Comparison of ENCODE assay signal across 24 cellular contexts in the genomic region with DNA sequence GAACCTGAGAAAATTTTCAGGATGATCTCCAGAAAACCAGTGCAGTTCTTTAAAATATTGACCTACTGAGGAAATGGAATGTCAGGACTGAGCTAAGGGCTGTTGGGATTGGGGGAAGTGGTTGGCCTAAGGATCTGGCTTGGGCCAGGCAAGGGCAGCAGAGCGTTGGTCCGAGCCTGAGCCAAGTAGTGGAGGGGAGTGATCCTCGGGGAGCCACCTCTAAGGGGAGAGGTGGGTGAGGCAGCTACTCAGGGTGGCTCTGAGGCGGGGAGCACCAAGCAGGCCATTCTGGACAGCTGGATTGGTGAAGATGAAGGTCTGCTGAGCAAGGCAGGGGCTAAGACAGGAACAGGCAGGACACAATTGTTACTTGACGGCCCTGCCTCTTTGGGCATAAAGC. TPM values are rescaled to one million over a fixed set of nuclear protein-coding genes. Genes with fewer than 3 reads are reported as not detected.
A peak's percentile ranks its signal among the peaks of the same experiment; 100 is the strongest.
DNase-seq lines count a peak whose midpoint lies in the region; ATAC-seq, FAIRE-seq and TF ChIP-seq lines count a peak whose summit lies in the region.
"Had no signal": no experiment of that assay in that cellular context is flagged by ENCODE, and none has a peak within 500 bp of the region (broad histone marks: within the 10 kb centered on the region; RNA-seq: fewer than 3 reads in every experiment).

No MANE protein-coding gene starts in this region.

- H3K9me3 Mint-ChIP-seq in activated CD4-positive, alpha-beta T cell treated with anti-CD3 and anti-CD28 coated beads for 36 hours (ENCODE audit: low read depth) = no peaks in the 10 kb centered on the region
- no peaks in the 10 kb centered on the region for H3K9me3 Mint-ChIP-seq in CD8-positive, alpha-beta memory T cell
- H3K9me3 Mint-ChIP-seq in activated T-helper 17 cell treated with anti-CD3 and anti-CD28 coated beads, Interleukin-2, amount 50 U/mL, for 72 hours = no peaks in the 10 kb centered on the region
- H3K9me3 Mint-ChIP-seq in naive thymus-derived CD4-positive, alpha-beta T cell = no peaks in the 10 kb centered on the region
- H3K9me3 Mint-ChIP-seq: immature natural killer cell; mesothelial cell of epicardium; natural killer cell treated with Interleukin-12 subunit alpha and Interleukin-12 subunit beta and Interleukin-15 and Interleukin-18, amount 100 ng/mL, for 72 hours had no signal

- no peak for FAIRE-seq in D721Med (lab: Jason Lieb, UNC)

- H3K27me3 ChIP-seq in CD8-positive, alpha-beta memory T cell (ENCODE audit: insufficient read depth, low read length, poor library complexity, severe bottlenecking) = no peaks in the 10 kb centered on the region
- H3K27me3 ChIP-seq in naive thymus-derived CD4-positive, alpha-beta T cell (ENCODE audit: control insufficient read depth in 2 of 2, insufficient read depth in 2 of 2, low read length in 2 of 2) = no peaks in the 10 kb centered on the region
- H3K27me3 ChIP-seq: left lung, upper lobe of left lung had no signal

- peaks cover 98% of the 10 kb centered on the region for H3K4me1 ChIP-seq in CD8-positive, alpha-beta memory T cell (ENCODE audit: insufficient read depth, low read length)
- peaks cover 83 to 93% of the 10 kb centered on the region in 2 donors for H3K4me1 ChIP-seq in naive thymus-derived CD4-positive, alpha-beta T cell (ENCODE audit: control insufficient read depth in 2 of 2, insufficient read depth in 2 of 2, low read length in 2 of 2)
- H3K4me1 ChIP-seq: Caco-2, left lung, parathyroid adenoma, upper lobe of left lung had no signal

- DNase-seq in activated CD4-positive, alpha-beta T cell treated with anti-CD3 and anti-CD28 coated beads for 36 hours = no peak
- DNase-seq in activated CD4-positive, alpha-beta T cell treated with anti-CD3 and anti-CD28 coated beads, Interleukin-2, amount 50 U/mL, for 1 hour = no peak
- DNase-seq in CD8-positive, alpha-beta memory T cell = no peak
- no peak for DNase-seq in naive thymus-derived CD4-positive, alpha-beta T cell
- no peak for DNase-seq in D721Med (ENCODE audit: insufficient read length, low spot score)
- no peak for DNase-seq in DMS53 treated with DMSO at 0.1 percent for 48 hours (lab: John Stamatoyannopoulos, UW; ENCODE audit: unreplicated experiment)
- DNase-seq in head of caudate nucleus = no peak
- DNase-seq: AML-193, Caco-2, dermis blood vessel endothelial cell, GM23248, immature natural killer cell, left lung, NCI-H187 treated with DMSO at 0.1 percent for 48 hours, NCI-H2227 treated with DMSO at 0.1 percent for 48 hours, NCI-H748 treated with DMSO at 0.1 percent for 48 hours, right cardiac atrium, SHP77 treated with DMSO at 0.1 percent for 48 hours had no signal

- H3K36me3 ChIP-seq in CD8-positive, alpha-beta memory T cell (ENCODE audit: insufficient read depth, low read length) = no peaks in the 10 kb centered on the region
- H3K36me3 ChIP-seq in naive thymus-derived CD4-positive, alpha-beta T cell (ENCODE audit: control insufficient read depth in 2 of 3, insufficient read depth in 3 of 3, low read length in 3 of 3) = no peaks in the 10 kb centered on the region
- H3K36me3 ChIP-seq: left lung, upper lobe of left lung had no signal

- POLR2A ChIA-PET in activated CD4-positive, alpha-beta T cell treated with anti-CD3 and anti-CD28 coated beads for 36 hours (lab: Charles Lee) = interaction anchor here (1.5 to 4.0 kb wide), 3 partner anchors 11 to 19 kb away, joined by 4 to 35 read pairs (median 29); a partner anchor contains a TSS
- POLR2A ChIA-PET in CD8-positive, alpha-beta memory T cell (lab: Charles Lee) = interaction anchor here (0.6 to 1.7 kb wide), 3 partner anchors 9 to 257 kb away, joined by 3 to 6 read pairs (median 6); a partner anchor contains a TSS
- POLR2A ChIA-PET in naive thymus-derived CD4-positive, alpha-beta T cell (lab: Charles Lee) = interaction anchor here (0.6 to 13.1 kb wide), 10 partner anchors 10 to 101 kb away, joined by 3 to 207 read pairs (median 4); a partner anchor contains a TSS

- TF ChIP-seq CTCF in D721Med (IDR thresholded peaks at IDR 0.05; ENCODE audit: insufficient read depth, missing control alignments) = no peak

- CTCF ChIA-PET in activated CD4-positive, alpha-beta T cell treated with anti-CD3 and anti-CD28 coated beads for 36 hours (lab: Charles Lee) = interaction anchor here (0.7 to 9.0 kb wide), 8 partner anchors 9 to 216 kb away, joined by 3 to 132 read pairs (median 6); a partner anchor contains a TSS
- CTCF ChIA-PET in CD8-positive, alpha-beta memory T cell (lab: Charles Lee) = interaction anchor here (1.0 to 3.2 kb wide), 4 partner anchors 10 to 43 kb away, joined by 3 to 26 read pairs (median 12); a partner anchor contains a TSS
- CTCF ChIA-PET in naive thymus-derived CD4-positive, alpha-beta T cell (lab: Charles Lee) = interaction anchor here (0.6 to 3.7 kb wide), 7 partner anchors 9 to 76 kb away, joined by 3 to 29 read pairs (median 5); a partner anchor contains a TSS

- H3K4me1 Mint-ChIP-seq in activated CD4-positive, alpha-beta T cell treated with anti-CD3 and anti-CD28 coated beads for 36 hours = peaks cover 95% of the 10 kb centered on the region
- H3K4me1 Mint-ChIP-seq in CD8-positive, alpha-beta memory T cell = peaks cover 95 to 100% (median 96%) of the 10 kb centered on the region in 3 donors
- peaks cover 79% of the 10 kb centered on the region for H3K4me1 Mint-ChIP-seq in activated T-helper 17 cell treated with anti-CD3 and anti-CD28 coated beads, Interleukin-2, amount 50 U/mL, for 72 hours
- H3K4me1 Mint-ChIP-seq in naive thymus-derived CD4-positive, alpha-beta T cell = peaks cover 53 to 96% (median 93%) of the 10 kb centered on the region in 7 donors

- H3K4me3 Mint-ChIP-seq in activated CD4-positive, alpha-beta T cell treated with anti-CD3 and anti-CD28 coated beads for 36 hours = peak overlapping the region; percentile 42
- peak overlapping the region; percentile 6 to 80 (median 70) for H3K4me3 Mint-ChIP-seq in CD8-positive, alpha-beta memory T cell
- H3K4me3 Mint-ChIP-seq in activated T-helper 17 cell treated with anti-CD3 and anti-CD28 coated beads, Interleukin-2, amount 50 U/mL, for 72 hours = peak overlapping the region; percentile 85
- H3K4me3 Mint-ChIP-seq in naive thymus-derived CD4-positive, alpha-beta T cell = peak overlapping the region; percentile 72 to 93 (median 79)
- H3K4me3 Mint-ChIP-seq: immature natural killer cell; mesothelial cell of epicardium; natural killer cell treated with Interleukin-12 subunit alpha and Interleukin-12 subunit beta and Interleukin-15 and Interleukin-18, amount 100 ng/mL, for 72 hours had no signal

- no peaks in the 10 kb centered on the region for H3K27me3 Mint-ChIP-seq in activated CD4-positive, alpha-beta T cell treated with anti-CD3 and anti-CD28 coated beads for 36 hours
- H3K27me3 Mint-ChIP-seq in CD8-positive, alpha-beta memory T cell = no peaks in the 10 kb centered on the region
- no peaks in the 10 kb centered on the region for H3K27me3 Mint-ChIP-seq in activated T-helper 17 cell treated with anti-CD3 and anti-CD28 coated beads, Interleukin-2, amount 50 U/mL, for 72 hours
- H3K27me3 Mint-ChIP-seq in naive thymus-derived CD4-positive, alpha-beta T cell = no peaks in the 10 kb centered on the region

- H3K36me3 Mint-ChIP-seq in activated CD4-positive, alpha-beta T cell treated with anti-CD3 and anti-CD28 coated beads for 36 hours (ENCODE audit: low read depth) = peaks cover 7% of the 10 kb centered on the region
- H3K36me3 Mint-ChIP-seq in CD8-positive, alpha-beta memory T cell = peaks cover 0 to 22% (median 5%) of the 10 kb centered on the region in 3 donors
- H3K36me3 Mint-ChIP-seq in activated T-helper 17 cell treated with anti-CD3 and anti-CD28 coated beads, Interleukin-2, amount 50 U/mL, for 72 hours (ENCODE audit: low read depth) = peaks cover 5% of the 10 kb centered on the region
- peaks cover 0 to 29% (median 0%) of the 10 kb centered on the region in 5 donors for H3K36me3 Mint-ChIP-seq in naive thymus-derived CD4-positive, alpha-beta T cell
- H3K36me3 Mint-ChIP-seq: immature natural killer cell; mesothelial cell of epicardium; natural killer cell treated with Interleukin-12 subunit alpha and Interleukin-12 subunit beta and Interleukin-15 and Interleukin-18, amount 100 ng/mL, for 72 hours had no signal

- H3K27ac Mint-ChIP-seq in activated CD4-positive, alpha-beta T cell treated with anti-CD3 and anti-CD28 coated beads for 36 hours = peak overlapping the region; percentile 93
- H3K27ac Mint-ChIP-seq in CD8-positive, alpha-beta memory T cell = peak overlapping the region; percentile 75 to 99 (median 92)
- peak overlapping the region; percentile 92 for H3K27ac Mint-ChIP-seq in activated T-helper 17 cell treated with anti-CD3 and anti-CD28 coated beads, Interleukin-2, amount 50 U/mL, for 72 hours
- H3K27ac Mint-ChIP-seq in naive thymus-derived CD4-positive, alpha-beta T cell = peak overlapping the region; percentile 86 to 99 (median 94)
- H3K27ac Mint-ChIP-seq: immature natural killer cell, mesothelial cell of epicardium had no signal

- H3K27ac ChIP-seq in CD8-positive, alpha-beta memory T cell (ENCODE audit: low read depth, low read length) = no peak overlapping the region
- peak overlapping the region; percentile 93 for H3K27ac ChIP-seq in naive thymus-derived CD4-positive, alpha-beta T cell (ENCODE audit: low read depth, low read length)
- H3K27ac ChIP-seq: GM23248, KMS-11, left lung, parathyroid adenoma, upper lobe of left lung had no signal

- intact Hi-C loops in activated CD4-positive, alpha-beta T cell treated with anti-CD3 and anti-CD28 coated beads for 36 hours (cut with DNase I, micrococcal nuclease) = loop anchor here (2.0 to 10.0 kb wide), 4 partner anchors 101 to 1821 kb away; no protein-coding TSS in a partner anchor
- intact Hi-C loops in naive thymus-derived CD4-positive, alpha-beta T cell (cut with micrococcal nuclease) = loop anchor here in 1 of 2 donors (10.0 kb wide), 1 partner anchor 501 kb away; a partner anchor contains a TSS
- intact Hi-C loops in head of caudate nucleus (cut with DNase I) = no loop called here

- peak overlapping the region; percentile 24 for H3K4me3 ChIP-seq in CD8-positive, alpha-beta memory T cell (ENCODE audit: low read length)
- H3K4me3 ChIP-seq in naive thymus-derived CD4-positive, alpha-beta T cell (ENCODE audit: low read length) = peak overlapping the region; percentile 38
- H3K4me3 ChIP-seq: GM23248, left lung, upper lobe of left lung had no signal

- no peak for ATAC-seq in activated CD4-positive, alpha-beta T cell treated with anti-CD3 and anti-CD28 coated beads for 36 hours
- no peak for ATAC-seq in activated T-helper 17 cell treated with anti-CD3 and anti-CD28 coated beads, Interleukin-2, amount 50 U/mL, for 72 hours (replicated peaks)
- no peak for ATAC-seq in naive thymus-derived CD4-positive, alpha-beta T cell
- ATAC-seq: left lung, right cardiac atrium had no signal

- H3K9me3 ChIP-seq in CD8-positive, alpha-beta memory T cell (ENCODE audit: low read length) = no peaks in the 10 kb centered on the region
- no peaks in the 10 kb centered on the region for H3K9me3 ChIP-seq in naive thymus-derived CD4-positive, alpha-beta T cell (ENCODE audit: control insufficient read depth in 2 of 3, low read length in 3 of 3)
- H3K9me3 ChIP-seq: Caco-2, left lung, upper lobe of left lung had no signal

RNA-seq across cellular contexts. Expression of a gene that starts 11.5 kb away (rescaled TPM):
- total RNA-seq in activated CD4-positive, alpha-beta T cell treated with anti-CD3 and anti-CD28 coated beads for 36 hours = 10 to 100 TPM; 49.4 to 53.1 TPM
- total RNA-seq in CD8-positive, alpha-beta memory T cell = 10 to 100 TPM; 57.4 to 68.7 TPM
- 84.5 TPM for polyA plus RNA-seq in CD8-positive, alpha-beta memory T cell
- 10 to 100 TPM; 36.0 to 37.0 TPM for total RNA-seq in activated T-helper 17 cell treated with anti-CD3 and anti-CD28 coated beads, Interleukin-2, amount 50 U/mL, for 72 hours
- total RNA-seq in naive thymus-derived CD4-positive, alpha-beta T cell = 100 to 1,000 TPM; 118 to 366 (median 210) TPM
- polyA plus RNA-seq in naive thymus-derived CD4-positive, alpha-beta T cell = 100 to 1,000 TPM; 188 to 200 TPM
- total RNA-seq: Caco-2 had no signal
